Comparison of ENCODE assay signal across 1 cellular context in the genomic region with DNA sequence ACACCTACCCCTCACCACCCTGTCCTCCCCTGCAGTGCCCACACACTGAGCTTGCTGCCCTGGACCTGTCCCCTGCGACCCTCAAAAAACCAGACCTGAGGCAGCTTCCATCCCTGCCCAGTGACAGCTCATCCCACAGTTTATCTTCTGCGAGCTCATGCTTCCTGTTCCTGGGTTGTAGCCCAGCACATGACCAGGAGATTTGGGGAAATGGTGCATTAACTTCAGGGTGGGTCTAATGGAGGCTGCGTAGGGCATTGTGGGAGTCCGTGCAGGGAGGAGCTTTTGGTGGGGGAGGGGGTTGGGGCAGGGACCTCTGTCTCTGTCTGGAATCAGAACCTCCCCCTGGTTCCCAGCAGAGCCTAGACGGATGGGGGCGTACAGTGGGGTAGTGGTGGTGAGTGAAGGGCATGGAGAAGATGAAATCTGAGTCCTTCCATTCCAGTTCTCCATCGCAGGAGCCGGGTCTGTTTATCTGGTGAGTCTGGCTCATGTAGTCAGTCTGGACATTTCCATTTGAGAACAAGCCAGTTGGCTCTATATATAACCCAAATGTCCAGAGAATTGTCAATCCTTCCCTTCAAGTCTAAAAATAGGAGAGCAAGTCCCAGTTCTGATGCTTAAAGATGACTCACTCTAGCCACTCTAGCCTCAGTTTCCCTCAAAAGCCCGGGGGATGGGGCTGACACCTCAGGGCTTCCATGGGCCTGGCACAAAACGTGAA.
TF ChIP-seq lines count a peak whose summit lies in the region.

No MANE protein-coding gene starts in this region.

TF ChIP-seq in HEK293, 187 proteins besides CTCF, POLR2A, EP300 and RAD21 (continued from another document):
- TF ChIP-seq, protein P1, sequence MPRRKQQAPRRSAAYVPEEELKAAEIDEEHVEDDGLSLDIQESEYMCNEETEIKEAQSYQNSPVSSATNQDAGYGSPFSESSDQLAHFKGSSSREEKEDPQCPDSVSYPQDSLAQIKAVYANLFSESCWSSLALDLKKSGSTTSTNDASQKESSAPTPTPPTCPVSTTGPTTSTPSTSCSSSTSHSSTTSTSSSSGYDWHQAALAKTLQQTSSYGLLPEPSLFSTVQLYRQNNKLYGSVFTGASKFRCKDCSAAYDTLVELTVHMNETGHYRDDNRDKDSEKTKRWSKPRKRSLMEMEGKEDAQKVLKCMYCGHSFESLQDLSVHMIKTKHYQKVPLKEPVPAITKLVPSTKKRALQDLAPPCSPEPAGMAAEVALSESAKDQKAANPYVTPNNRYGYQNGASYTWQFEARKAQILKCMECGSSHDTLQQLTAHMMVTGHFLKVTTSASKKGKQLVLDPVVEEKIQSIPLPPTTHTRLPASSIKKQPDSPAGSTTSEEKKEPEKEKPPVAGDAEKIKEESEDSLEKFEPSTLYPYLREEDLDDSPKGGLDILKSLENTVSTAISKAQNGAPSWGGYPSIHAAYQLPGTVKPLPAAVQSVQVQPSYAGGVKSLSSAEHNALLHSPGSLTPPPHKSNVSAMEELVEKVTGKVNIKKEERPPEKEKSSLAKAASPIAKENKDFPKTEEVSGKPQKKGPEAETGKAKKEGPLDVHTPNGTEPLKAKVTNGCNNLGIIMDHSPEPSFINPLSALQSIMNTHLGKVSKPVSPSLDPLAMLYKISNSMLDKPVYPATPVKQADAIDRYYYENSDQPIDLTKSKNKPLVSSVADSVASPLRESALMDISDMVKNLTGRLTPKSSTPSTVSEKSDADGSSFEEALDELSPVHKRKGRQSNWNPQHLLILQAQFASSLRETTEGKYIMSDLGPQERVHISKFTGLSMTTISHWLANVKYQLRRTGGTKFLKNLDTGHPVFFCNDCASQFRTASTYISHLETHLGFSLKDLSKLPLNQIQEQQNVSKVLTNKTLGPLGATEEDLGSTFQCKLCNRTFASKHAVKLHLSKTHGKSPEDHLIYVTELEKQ (tag by site-specific recombination; IDR thresholded peaks at IDR 0.05; ENCODE audit: borderline replicate concordance) = no peak
- TF ChIP-seq ZFHX2 (tag by site-specific recombination; conservative IDR thresholded peaks at IDR 0.05) = peak; percentile 38
